ENCODE assay signal across 10 cellular contexts in genomic region chr10:128662520-128662919, GRCh38.
"Had no signal": no experiment of that assay in that cellular context is flagged by ENCODE, and none has a peak within 500 bp of the region (broad histone marks: within the 10 kb centered on the region; RNA-seq: fewer than 3 reads in every experiment).

No MANE protein-coding gene starts in this region.

- H3K4me3 ChIP-seq: GM23248, HAP-1, K562 had no signal

- ATAC-seq: HCT116, K562 had no signal

- FAIRE-seq: HTR-8/SVneo, K562 had no signal

- H3K27ac ChIP-seq: GM23248 had no signal

- H3K4me1 ChIP-seq: HAP-1 had no signal

- H3K9me3 ChIP-seq: HAP-1 had no signal

- DNase-seq: GM23248, GOT3, H7, HFFc6, IMR-90, KG1 had no signal

- H3K36me3 ChIP-seq: HAP-1 had no signal
